ENCODE assay signal across 10 cellular contexts in genomic region chr11:123457187-123457770, GRCh38. TPM values are rescaled to one million over a fixed set of nuclear protein-coding genes. Genes with fewer than 3 reads are reported as not detected.
A peak's percentile ranks its signal among the peaks of the same experiment; 100 is the strongest.
DNase-seq lines count a peak whose midpoint lies in the region; ATAC-seq lines count a peak whose summit lies in the region.
"Had no signal": no experiment of that assay in that cellular context is flagged by ENCODE, and none has a peak within 500 bp of the region (broad histone marks: within the 10 kb centered on the region; RNA-seq: fewer than 3 reads in every experiment).

No MANE protein-coding gene starts in this region.

- no peaks in the 10 kb centered on the region for H3K27me3 ChIP-seq in skeletal muscle tissue (ENCODE audit: control insufficient read depth in 3 of 3, insufficient read depth in 3 of 3, low read length in 3 of 3)

- no peak overlapping the region for H3K4me3 ChIP-seq in skeletal muscle tissue (ENCODE audit: low read length in 3 of 3)

- no peaks in the 10 kb centered on the region for H3K36me3 ChIP-seq in skeletal muscle tissue (ENCODE audit: control insufficient read depth in 3 of 3, insufficient read depth in 3 of 3, low read length in 3 of 3)

- DNase-seq in activated CD4-positive, alpha-beta T cell treated with anti-CD3 and anti-CD28 coated beads for 36 hours: no peak
- no peak for DNase-seq in activated CD4-positive, alpha-beta T cell treated with anti-CD3 and anti-CD28 coated beads, Interleukin-2, amount 50 U/mL, for 4 hours
- DNase-seq in SK-MEL-5 (ENCODE audit: low read depth, low spot score) (peak; percentile 89), fibroblast of peridontal ligament (ENCODE audit: extremely low read depth) (peak; percentile 41), NCI-H1930 (lab: John Stamatoyannopoulos, UW) (no peak), UCSD-AML1 (lab: John Stamatoyannopoulos, UW; ENCODE audit: unreplicated experiment) (no peak)
- DNase-seq: H7, NCI-H82 had no signal

- intact Hi-C loops in activated CD4-positive, alpha-beta T cell treated with anti-CD3 and anti-CD28 coated beads for 36 hours (cut with DNase I, micrococcal nuclease): loop anchor here (10.0 kb wide), 3 partner anchors 392 to 1992 kb away; partner anchors contain the start of gene HSPA8 (in 1 of the 2)

- ATAC-seq in activated CD4-positive, alpha-beta T cell treated with anti-CD3 and anti-CD28 coated beads for 36 hours: peak; percentile 15
- ATAC-seq in activated CD4-positive, CD25-positive, alpha-beta regulatory T cell treated with anti-CD3 and anti-CD28 coated beads, Interleukin-2, amount 50 U/mL, for 24 hours: no peak

- H3K27ac ChIP-seq in skeletal muscle tissue (ENCODE audit: low read depth, low read length): peak overlapping the region; percentile 44

- no peaks in the 10 kb centered on the region for H3K9me3 Mint-ChIP-seq in activated CD4-positive, alpha-beta T cell treated with anti-CD3 and anti-CD28 coated beads for 36 hours (ENCODE audit: low read depth)

- CTCF ChIA-PET in activated CD4-positive, alpha-beta T cell treated with anti-CD3 and anti-CD28 coated beads for 36 hours (lab: Charles Lee): interaction anchor here (0.6 to 1.4 kb wide), 4 partner anchors 12 to 353 kb away, joined by 3 read pairs; no protein-coding TSS in a partner anchor

- H3K36me3 Mint-ChIP-seq in activated CD4-positive, alpha-beta T cell treated with anti-CD3 and anti-CD28 coated beads for 36 hours (ENCODE audit: low read depth): peaks cover 34% of the 10 kb centered on the region

- H3K27me3 Mint-ChIP-seq in activated CD4-positive, alpha-beta T cell treated with anti-CD3 and anti-CD28 coated beads for 36 hours: no peaks in the 10 kb centered on the region

- peak overlapping the region; percentile 68 for H3K4me3 Mint-ChIP-seq in activated CD4-positive, alpha-beta T cell treated with anti-CD3 and anti-CD28 coated beads for 36 hours

- H3K9ac ChIP-seq in skeletal muscle tissue (ENCODE audit: low read depth in 1 of 3, low read length in 3 of 3): no peak overlapping the region

- H3K4me1 ChIP-seq in skeletal muscle tissue (ENCODE audit: control insufficient read depth in 3 of 3, insufficient read depth in 3 of 3, low read length in 3 of 3): peaks cover 9 to 11% (median 10%) of the 10 kb centered on the region in 3 donors

- in situ Hi-C loops in SK-MEL-5 (cut with HindIII; ENCODE audit: low pct_unique_long_range_greater_than_20kb, low sequenced_read_pairs): no loop called here

- H3K4me1 Mint-ChIP-seq in activated CD4-positive, alpha-beta T cell treated with anti-CD3 and anti-CD28 coated beads for 36 hours: peaks cover 54% of the 10 kb centered on the region

- H3K27ac Mint-ChIP-seq in activated CD4-positive, alpha-beta T cell treated with anti-CD3 and anti-CD28 coated beads for 36 hours: peak overlapping the region; percentile 69

- no peaks in the 10 kb centered on the region for H3K9me3 ChIP-seq in skeletal muscle tissue (ENCODE audit: control insufficient read depth in 3 of 3, low read length in 3 of 3)

- POLR2A ChIA-PET in activated CD4-positive, alpha-beta T cell treated with anti-CD3 and anti-CD28 coated beads for 36 hours (lab: Charles Lee): no interaction called here

RNA-seq across cellular contexts. Expression of gene GRAMD1B, which starts 27.2 kb away (rescaled TPM):
- 10 to 100 TPM; 38.6 to 45.7 TPM for total RNA-seq in activated CD4-positive, alpha-beta T cell treated with anti-CD3 and anti-CD28 coated beads for 36 hours
- total RNA-seq in SK-MEL-5 (2014; rRNA removed; shearing (Covaris generic)): 709 and 721 TPM in 2 replicates
- 442 and 538 TPM in 2 replicates for polyA plus RNA-seq in SK-MEL-5 (2015; cell fraction: cytosol; rRNA removed)
- 451 and 541 TPM in 2 replicates for polyA plus RNA-seq in SK-MEL-5 (2015; cell fraction: nucleus; rRNA removed)
- total RNA-seq in skeletal muscle tissue: 8.9 TPM

Comparison
In these comparisons a context has a peak if more than half of its experiments do, and no peak if none do; other contexts are left out.
1. DNase-seq: peak in SK-MEL-5 (single experiment) and fibroblast of peridontal ligament (single experiment); none in activated CD4-positive, alpha-beta T cell treated with anti-CD3 and anti-CD28 coated beads for 36 hours (single experiment), activated CD4-positive, alpha-beta T cell treated with anti-CD3 and anti-CD28 coated beads, Interleukin-2, amount 50 U/mL, for 4 hours (0 of 2), NCI-H1930 (0 of 2) and UCSD-AML1 (single experiment).
2. RNA of gene GRAMD1B, which starts 27.2 kb away (total RNA-seq): 709 to 721 TPM in SK-MEL-5; 38.6 to 45.7 TPM in activated CD4-positive, alpha-beta T cell treated with anti-CD3 and anti-CD28 coated beads for 36 hours and 8.9 TPM in skeletal muscle tissue (single experiment); every median in the first group is over 10 times any median in the second.